ENCODE assay signal across 23 cellular contexts in genomic region chr1:7795406-7795805, GRCh38. TPM values are rescaled to one million over a fixed set of nuclear protein-coding genes. Genes with fewer than 3 reads are reported as not detected.
"Had no signal": no experiment of that assay in that cellular context is flagged by ENCODE, and none has a peak within 500 bp of the region (broad histone marks: within the 10 kb centered on the region; RNA-seq: fewer than 3 reads in every experiment).

No MANE protein-coding gene starts in this region.

- H3K4me3 ChIP-seq: SJSA1, SK-N-MC had no signal

- H3K27me3 ChIP-seq: SJSA1 had no signal

- FAIRE-seq: HepG2 had no signal

- H3K4me2 ChIP-seq: KMS-11 had no signal

- ATAC-seq: HepG2 had no signal

- DNase-seq: IMR-90, Kasumi-1, MM.1S, NCI-H1092 treated with DMSO at 0.1 percent for 48 hours, NCI-H1436, NCI-H187, NCI-H2029, NCI-H2081 treated with DMSO at 0.1 percent for 48 hours, NCI-H2171, NCI-H226, NCI-H446, NCI-H510A, NCI-H524 treated with DMSO at 0.1 percent for 48 hours, NCI-H69, NCI-H774, Right ventricle myocardium superior, RPMI8226, SIG-M5 had no signal

- H3K9ac ChIP-seq: KMS-11 had no signal

- H3K27ac ChIP-seq: KMS-11, SJSA1, SK-N-MC had no signal

- H3K4me1 ChIP-seq: SJSA1 had no signal

RNA-seq across cellular contexts. Expression of gene UTS2, which starts 57.5 kb away (rescaled TPM):
- total RNA-seq: HepG2, HT1080, IMR-90, Right ventricle myocardium superior, SJSA1 had no signal
- polyA plus RNA-seq: HepG2, IMR-90 had no signal
